8 cellular contexts compared by ENCODE assay signal in genomic region chr19:13195678-13196077, GRCh38. TPM values are rescaled to one million over a fixed set of nuclear protein-coding genes. Genes with fewer than 3 reads are reported as not detected.
DNase-seq lines count a peak whose midpoint lies in the region; ATAC-seq and TF ChIP-seq lines count a peak whose summit lies in the region.

No MANE protein-coding gene starts in this region.

- H3K4me1 ChIP-seq in DOHH2 (ENCODE audit: control insufficient read depth, low read length) (peaks cover 18% of the 10 kb centered on the region), neuronal stem cell (ENCODE audit: control insufficient read depth in 2 of 2, insufficient read depth in 1 of 2, low read depth in 1 of 2, low read length in 2 of 2) (no peaks in the 10 kb centered on the region)

- H3K4me3 ChIP-seq in DOHH2 (ENCODE audit: low read length) (no peak overlapping the region), neuronal stem cell (ENCODE audit: low read length in 2 of 2) (no peak overlapping the region)

- H3K23ac ChIP-seq in neuronal stem cell (ENCODE audit: low read depth, low read length, poor library complexity) = no peak overlapping the region

- no peak overlapping the region for H4K8ac ChIP-seq in neuronal stem cell (ENCODE audit: low read depth, low read length)

- H3K18ac ChIP-seq in neuronal stem cell (ENCODE audit: low read length) = no peak overlapping the region

- no peak overlapping the region for H2BK120ac ChIP-seq in neuronal stem cell (ENCODE audit: low read depth, low read length)

- no peaks in the 10 kb centered on the region for H3K27me3 ChIP-seq in DOHH2 (ENCODE audit: control insufficient read depth, low read length)
- no peaks in the 10 kb centered on the region for H3K27me3 ChIP-seq in neuronal stem cell (ENCODE audit: control insufficient read depth in 3 of 3, insufficient read depth in 3 of 3, low read depth in 1 of 3, low read length in 3 of 3)

- H3K36me3 ChIP-seq in DOHH2 (ENCODE audit: control insufficient read depth, low read length) = no peaks in the 10 kb centered on the region
- H3K36me3 ChIP-seq in neuronal stem cell (replicated peaks in 1 of 2; ENCODE audit: control insufficient read depth in 2 of 2, insufficient read depth in 2 of 2, low read length in 2 of 2) = no peaks in the 10 kb centered on the region

- no peak overlapping the region for H4K91ac ChIP-seq in neuronal stem cell (ENCODE audit: low read depth, low read length, poor library complexity)

- no peak overlapping the region for H2BK15ac ChIP-seq in neuronal stem cell (ENCODE audit: low read length)

- no peaks in the 10 kb centered on the region for H3K79me1 ChIP-seq in neuronal stem cell (ENCODE audit: low read depth, low read length)

- H2BK5ac ChIP-seq in neuronal stem cell (ENCODE audit: low read length) = no peak overlapping the region

- H3K79me2 ChIP-seq in DOHH2 (ENCODE audit: control insufficient read depth, low read length) = no peaks in the 10 kb centered on the region

- no peak overlapping the region for H3K9ac ChIP-seq in neuronal stem cell (ENCODE audit: low read depth, low read length, poor library complexity)

- DNase-seq in NCI-H82 (lab: John Stamatoyannopoulos, UW) = peak; percentile 87
- peak; percentile 87 for DNase-seq in activated effector memory CD4-positive, alpha-beta T cell treated with anti-CD3 and anti-CD28 coated beads, Interleukin-2, amount 50 U/mL, for 16 hours
- no peak for DNase-seq in neuronal stem cell (ENCODE audit: low spot score)
- no peak for DNase-seq in COLO829 (ENCODE audit: low spot score)

- peak; percentile 86 for TF ChIP-seq CTCF in DOHH2 (IDR thresholded peaks at IDR 0.05; ENCODE audit: low read depth, low read length, poor library complexity, severe bottlenecking)

- H4K20me1 ChIP-seq in DOHH2 (ENCODE audit: control insufficient read depth, insufficient read depth, low read depth, low read length) = no peaks in the 10 kb centered on the region

- no peak overlapping the region for H3K14ac ChIP-seq in neuronal stem cell (ENCODE audit: low read length)

- H3K27ac ChIP-seq in DOHH2 (ENCODE audit: low read depth, low read length) = no peak overlapping the region
- H3K27ac ChIP-seq in neuronal stem cell (replicated peaks; ENCODE audit: low read length) = no peak overlapping the region

- no peak overlapping the region for H2AFZ ChIP-seq in neuronal stem cell (ENCODE audit: low read length)

- H3K9me2 ChIP-seq in DOHH2 (replicated peaks; ENCODE audit: control insufficient read depth, low read length) = no peaks in the 10 kb centered on the region

- no CpG with 5 or more reads among the region's 11 CpGs for WGBS in neuronal stem cell (ENCODE audit: extremely low coverage in 2 of 2, insufficient read length in 2 of 2, insufficient replicate concordance in 1 of 2), 2 donors

- H3F3A ChIP-seq in DOHH2 (ENCODE audit: control insufficient read depth, insufficient read depth) = no peaks in the 10 kb centered on the region

- no peak overlapping the region for H3K4me2 ChIP-seq in DOHH2 (ENCODE audit: low read length)
- peak overlapping the region; percentile 11 for H3K4me2 ChIP-seq in neuronal stem cell (ENCODE audit: insufficient read depth, low read length, poor library complexity, severe bottlenecking)

- H3K9me3 ChIP-seq in DOHH2 (ENCODE audit: control insufficient read depth, insufficient read depth, low read length) (no peaks in the 10 kb centered on the region), neuronal stem cell (replicated peaks in 1 of 2; ENCODE audit: control insufficient read depth in 2 of 2, insufficient read depth in 1 of 2, low read depth in 1 of 2, low read length in 2 of 2) (no peaks in the 10 kb centered on the region)

- no peak for ATAC-seq in HG02588 (IDR thresholded peaks at IDR 0.05; ENCODE audit: unreplicated experiment)
- ATAC-seq in HG03159 (IDR thresholded peaks at IDR 0.05; ENCODE audit: unreplicated experiment) = no peak
- no peak for ATAC-seq in GM18907 (IDR thresholded peaks at IDR 0.05; ENCODE audit: unreplicated experiment)

- H3K4ac ChIP-seq in neuronal stem cell (ENCODE audit: low read length) = no peak overlapping the region

- H2AK5ac ChIP-seq in neuronal stem cell (ENCODE audit: low read depth, low read length) = no peak overlapping the region

- no peak overlapping the region for H2BK12ac ChIP-seq in neuronal stem cell (ENCODE audit: low read length)

RNA-seq across cellular contexts. Expression of gene IER2, which starts 45.5 kb away (rescaled TPM):
- 64.6 TPM for polyA plus RNA-seq in neuronal stem cell (2013, experiment 1 of 2)
- 64.5 TPM for polyA plus RNA-seq in neuronal stem cell (2013, experiment 2 of 2)

RNA-seq across cellular contexts. Expression of gene STX10, which starts 45.5 kb away (rescaled TPM):
- polyA plus RNA-seq in neuronal stem cell (2013, experiment 1 of 2) = 35.3 TPM
- 33.1 TPM for polyA plus RNA-seq in neuronal stem cell (2013, experiment 2 of 2)

Comparison
In these comparisons a context has a peak if more than half of its experiments do, and no peak if none do; other contexts are left out.
1. DNase-seq: peak in NCI-H82 (single experiment) and activated effector memory CD4-positive, alpha-beta T cell treated with anti-CD3 and anti-CD28 coated beads, Interleukin-2, amount 50 U/mL, for 16 hours (single experiment); none in neuronal stem cell (single experiment) and COLO829 (single experiment).